ENCODE assay signal across 26 cellular contexts in the genomic region with DNA sequence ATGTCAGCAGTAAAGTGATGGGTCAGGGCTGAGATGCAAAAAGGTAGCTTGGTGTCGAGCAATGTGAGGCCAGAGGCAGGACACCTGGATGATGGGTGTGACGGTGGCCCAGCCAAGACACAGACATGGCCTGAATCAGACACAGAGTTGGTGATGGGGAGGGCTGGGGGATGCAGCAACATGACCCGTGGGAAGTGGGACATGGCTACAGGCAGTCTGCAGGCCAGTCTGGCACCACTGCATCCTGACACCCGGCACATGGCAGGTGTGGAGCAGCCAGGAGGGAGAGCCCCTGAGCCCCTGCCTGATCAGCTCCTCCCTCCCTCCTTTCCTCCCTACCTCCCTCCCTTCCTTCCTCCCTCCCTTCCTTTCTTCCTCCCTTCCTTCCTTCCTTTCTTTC.
"Had no signal": no experiment of that assay in that cellular context is flagged by ENCODE, and none has a peak within 500 bp of the region (broad histone marks: within the 10 kb centered on the region; RNA-seq: fewer than 3 reads in every experiment).

No MANE protein-coding gene starts in this region.

- H3K27ac ChIP-seq: coronary artery, esophagus squamous epithelium, heart right ventricle, left lung, prostate gland, right atrium auricular region, testis, tibial artery, vagina had no signal

- H3K9me3 Mint-ChIP-seq: mesothelial cell of epicardium; naive B cell; natural killer cell treated with Interleukin-12 subunit alpha and Interleukin-12 subunit beta and Interleukin-15 and Interleukin-18, amount 100 ng/mL, for 72 hours; neural crest cell had no signal

- DNase-seq: effector memory CD4-positive, alpha-beta T cell; esophagus squamous epithelium; foreskin melanocyte; glutamatergic neuron; heart right ventricle; left cardiac atrium; mesenchymal stem cell; mucosa of descending colon; naive B cell; stimulated activated CD4-positive, alpha-beta T cell treated with anti-CD3 and anti-CD28 coated beads, Interleukin-12 subunit alpha, Interleukin-12 subunit beta, amount 100 ng/mL, for 4 hours; stimulated activated CD4-positive, alpha-beta T cell treated with anti-CD3 and anti-CD28 coated beads, Interleukin-1b, Interleukin-23, amount 100 ng/mL, for 48 hours; stimulated activated CD4-positive, alpha-beta T cell treated with anti-CD3 and anti-CD28 coated beads, Interleukin-4, amount 100 ng/mL, for 1 hour; stimulated activated CD8-positive, alpha-beta memory T cell treated with anti-CD3 and anti-CD28 coated beads, Interleukin-4, amount 100 ng/mL, for 48 hours; stimulated activated naive CD4-positive, alpha-beta T cell; testis; tibial artery had no signal

- H3K27me3 ChIP-seq: left lung, right atrium auricular region, testis, tibial artery, vagina had no signal

- H3K9me3 ChIP-seq: esophagus squamous epithelium, heart right ventricle, left lung, mucosa of descending colon, prostate gland, right atrium auricular region, testis, tibial artery, vagina had no signal

- H3K4me1 Mint-ChIP-seq: mesothelial cell of epicardium, naive B cell, neural crest cell had no signal

- H3K4me1 ChIP-seq: esophagus squamous epithelium, heart right ventricle, left lung, prostate gland, right atrium auricular region, tibial artery, vagina had no signal

- H3K36me3 Mint-ChIP-seq: mesothelial cell of epicardium; naive B cell; natural killer cell treated with Interleukin-12 subunit alpha and Interleukin-12 subunit beta and Interleukin-15 and Interleukin-18, amount 100 ng/mL, for 72 hours had no signal

- H3K36me3 ChIP-seq: esophagus squamous epithelium, heart right ventricle, left lung, prostate gland, right atrium auricular region, tibial artery, vagina had no signal

- ATAC-seq: heart right ventricle; natural killer cell treated with Interleukin-12 subunit alpha and Interleukin-12 subunit beta and Interleukin-15 and Interleukin-18, amount 100 ng/mL, for 72 hours; sciatic nerve had no signal

- H3K4me3 ChIP-seq: coronary artery, esophagus squamous epithelium, heart right ventricle, left lung, mucosa of descending colon, prostate gland, right atrium auricular region, smooth muscle cell, testis, tibial artery, vagina had no signal

- H3K27ac Mint-ChIP-seq: mesothelial cell of epicardium had no signal

- H3K4me3 Mint-ChIP-seq: mesothelial cell of epicardium; naive B cell; natural killer cell treated with Interleukin-12 subunit alpha and Interleukin-12 subunit beta and Interleukin-15 and Interleukin-18, amount 100 ng/mL, for 72 hours; neural crest cell had no signal

- H3K4me2 ChIP-seq: smooth muscle cell had no signal
